In the genomic region with DNA sequence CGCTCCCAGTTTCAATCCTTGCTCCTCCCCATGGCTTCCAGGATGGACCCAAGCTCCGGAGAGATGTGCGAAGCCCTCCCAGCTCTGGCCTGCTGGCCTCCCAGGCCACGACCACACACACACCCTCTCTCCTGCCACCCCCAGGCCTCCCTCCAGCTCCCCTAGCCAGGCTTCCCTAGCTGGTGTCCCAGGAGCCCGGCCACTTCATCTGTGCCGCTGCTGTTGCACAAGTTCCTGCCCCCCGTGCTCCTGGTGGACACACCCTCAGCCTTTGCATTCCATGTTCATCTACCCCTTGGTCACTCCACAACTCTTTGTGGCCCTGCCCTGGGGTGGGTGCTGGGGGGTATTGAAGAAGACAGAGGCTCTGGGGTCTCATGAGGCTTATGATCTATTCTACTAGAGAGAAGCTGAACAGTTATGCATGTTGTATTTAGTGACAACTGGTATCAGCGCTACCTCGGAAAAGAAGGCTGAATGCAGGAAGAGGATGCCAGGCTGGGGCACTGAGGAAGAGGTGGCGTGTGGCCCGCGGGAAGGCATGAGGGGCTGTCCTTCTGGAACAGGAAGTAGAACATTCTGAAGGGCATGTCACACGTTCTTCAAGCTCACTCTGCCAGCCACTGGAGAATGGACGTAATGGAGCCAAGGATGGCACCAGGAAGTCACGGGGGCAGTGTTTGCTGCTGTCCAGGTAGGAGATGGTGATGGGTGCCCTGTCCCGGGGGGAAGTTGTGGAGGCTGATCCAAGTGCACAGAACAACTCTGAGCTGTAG, we compare ENCODE assay signal across 1 cellular context.
TF ChIP-seq lines count a peak whose summit lies in the region.

No MANE protein-coding gene starts in this region.

TF ChIP-seq in IMR-90, 13 proteins besides CTCF, POLR2A, EP300 and RAD21:
- TF ChIP-seq FOS (IDR thresholded peaks at IDR 0.05; ENCODE audit: low read depth, low read length) = no peak
- no peak for TF ChIP-seq RFX5 (IDR thresholded peaks at IDR 0.05; ENCODE audit: low read depth, low read length)
- no peak for TF ChIP-seq CHD1 (IDR thresholded peaks at IDR 0.05; ENCODE audit: low read depth, low read length)
- TF ChIP-seq NFE2L2 (IDR thresholded peaks at IDR 0.05; ENCODE audit: low read depth, low read length) = no peak
- TF ChIP-seq MXI1 (IDR thresholded peaks at IDR 0.05; ENCODE audit: borderline replicate concordance, low read depth, low read length) = no peak
- no peak for TF ChIP-seq SMC3 (IDR thresholded peaks at IDR 0.05; ENCODE audit: low read depth, low read length)
- no peak for TF ChIP-seq RCOR1 (IDR thresholded peaks at IDR 0.05; ENCODE audit: insufficient replicate concordance, low read length)
- TF ChIP-seq CEBPB (IDR thresholded peaks at IDR 0.05; ENCODE audit: low read depth, low read length) = no peak
- TF ChIP-seq, protein P1, sequence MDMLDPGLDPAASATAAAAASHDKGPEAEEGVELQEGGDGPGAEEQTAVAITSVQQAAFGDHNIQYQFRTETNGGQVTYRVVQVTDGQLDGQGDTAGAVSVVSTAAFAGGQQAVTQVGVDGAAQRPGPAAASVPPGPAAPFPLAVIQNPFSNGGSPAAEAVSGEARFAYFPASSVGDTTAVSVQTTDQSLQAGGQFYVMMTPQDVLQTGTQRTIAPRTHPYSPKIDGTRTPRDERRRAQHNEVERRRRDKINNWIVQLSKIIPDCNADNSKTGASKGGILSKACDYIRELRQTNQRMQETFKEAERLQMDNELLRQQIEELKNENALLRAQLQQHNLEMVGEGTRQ (IDR thresholded peaks at IDR 0.05; ENCODE audit: low read depth, low read length) = no peak
- TF ChIP-seq BHLHE40 (IDR thresholded peaks at IDR 0.05; ENCODE audit: low read depth, low read length) = no peak
TF ChIP-seq in IMR-90: peak in this region for 0.
